Comparison of ENCODE assay signal across 1 cellular context in genomic region chr2:176056411-176056810, GRCh38.
TF ChIP-seq lines count a peak whose summit lies in the region.

No MANE protein-coding gene starts in this region.

TF ChIP-seq in GM23338, 12 proteins besides CTCF, POLR2A, EP300 and RAD21 (continued from another document):
- TF ChIP-seq ETS1 (IDR thresholded peaks at IDR 0.05) (no peak), STAT1 (IDR thresholded peaks at IDR 0.05; ENCODE audit: unreplicated experiment) (no peak), JUNB (IDR thresholded peaks at IDR 0.05; ENCODE audit: unreplicated experiment) (no peak), EZH2phosphoT487 (IDR thresholded peaks at IDR 0.05; ENCODE audit: unreplicated experiment) (no peak), ZNF462 (CRISPR knock-in tag; IDR thresholded peaks at IDR 0.05) (no peak), EZH2 (IDR thresholded peaks at IDR 0.05; ENCODE audit: low read depth, unreplicated experiment) (no peak), CREB1 (CRISPR knock-in tag; IDR thresholded peaks at IDR 0.05; ENCODE audit: low read depth) (no peak), POLR2AphosphoS5 (IDR thresholded peaks at IDR 0.05; ENCODE audit: low read depth) (no peak)
